ENCODE assay signal across 10 cellular contexts in the genomic region with DNA sequence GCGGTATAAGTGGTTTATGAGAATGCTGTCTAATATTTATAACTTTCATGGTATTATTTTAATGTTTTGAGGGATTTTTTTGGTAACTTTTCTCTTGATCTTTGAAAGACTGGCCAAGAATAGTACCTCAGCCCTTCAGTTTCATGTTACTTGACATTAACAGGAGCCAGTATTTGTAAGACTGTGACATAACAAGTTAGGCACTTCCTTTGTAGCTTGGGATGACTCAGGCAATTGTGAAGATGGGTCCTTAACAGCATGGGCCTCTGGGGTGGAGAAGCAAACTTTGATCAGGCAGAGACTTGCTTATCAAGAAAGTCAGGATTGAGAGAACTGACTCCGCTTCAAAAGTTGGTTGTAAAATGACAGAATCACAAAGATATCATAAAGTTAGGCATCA. TPM values are rescaled to one million over a fixed set of nuclear protein-coding genes. Genes with fewer than 3 reads are reported as not detected.
A peak's percentile ranks its signal among the peaks of the same experiment; 100 is the strongest.
DNase-seq lines count a peak whose midpoint lies in the region; ATAC-seq, FAIRE-seq and TF ChIP-seq lines count a peak whose summit lies in the region.
"Had no signal": no experiment of that assay in that cellular context is flagged by ENCODE, and none has a peak within 500 bp of the region (broad histone marks: within the 10 kb centered on the region; RNA-seq: fewer than 3 reads in every experiment).

No MANE protein-coding gene starts in this region.

- no TSS peak for BruUV-seq in endothelial cell of umbilical vein (replicated peaks; lab: Mats Ljungman, UMichigan)

- peak overlapping the region; percentile 22 for H3K9ac ChIP-seq in endothelial cell of umbilical vein (replicated peaks; ENCODE audit: extremely low read depth, insufficient read depth, low read length)

- H3K4me2 ChIP-seq in endothelial cell of umbilical vein (ENCODE audit: insufficient read depth, low read length), result peak overlapping the region; percentile 12

- H3K4me3 Mint-ChIP-seq in activated CD4-positive, alpha-beta T cell treated with anti-CD3 and anti-CD28 coated beads for 36 hours, result no peak overlapping the region

- no peaks in the 10 kb centered on the region for H3K36me3 Mint-ChIP-seq in activated CD4-positive, alpha-beta T cell treated with anti-CD3 and anti-CD28 coated beads for 36 hours (ENCODE audit: low read depth)

- no peaks in the 10 kb centered on the region for H3K9me1 ChIP-seq in endothelial cell of umbilical vein (replicated peaks; ENCODE audit: control insufficient read depth, extremely low read depth, insufficient read depth, low read length)

- no peaks in the 10 kb centered on the region for H3K79me2 ChIP-seq in endothelial cell of umbilical vein (ENCODE audit: control insufficient read depth, insufficient read depth, low read length)

- CTCF ChIA-PET in endothelial cell of umbilical vein (lab: Charles Lee), result interaction anchor here (1.9 to 3.5 kb wide), 2 partner anchors 9 to 538 kb away, joined by 6 to 11 read pairs; partner anchors contain the start of genes LRRC49 and THAP10
- CTCF ChIA-PET in activated CD4-positive, alpha-beta T cell treated with anti-CD3 and anti-CD28 coated beads for 36 hours (lab: Charles Lee), result no interaction called here

- no peak overlapping the region for H3K27ac Mint-ChIP-seq in activated CD4-positive, alpha-beta T cell treated with anti-CD3 and anti-CD28 coated beads for 36 hours

- peak overlapping the region; percentile 73 for H3K27ac ChIP-seq in endothelial cell of umbilical vein (ENCODE audit: insufficient read depth, low read depth, low read length)

- no peaks in the 10 kb centered on the region for H3K27me3 ChIP-seq in endothelial cell of umbilical vein (ENCODE audit: control insufficient read depth in 2 of 2, insufficient read depth in 2 of 2, low read length in 2 of 2)

- H3K4me1 Mint-ChIP-seq in activated CD4-positive, alpha-beta T cell treated with anti-CD3 and anti-CD28 coated beads for 36 hours, result no peaks in the 10 kb centered on the region

- POLR2A ChIA-PET in endothelial cell of umbilical vein (lab: Charles Lee), result no interaction called here
- POLR2A ChIA-PET in activated CD4-positive, alpha-beta T cell treated with anti-CD3 and anti-CD28 coated beads for 36 hours (lab: Charles Lee), result no interaction called here

- peaks cover 0 to 2% of the 10 kb centered on the region in 2 experiments for H3K36me3 ChIP-seq in endothelial cell of umbilical vein (ENCODE audit: control insufficient read depth in 2 of 2, extremely low read depth in 1 of 2, insufficient read depth in 2 of 2, low read length in 2 of 2)

- no peak for TF ChIP-seq POLR2A in endothelial cell of umbilical vein (IDR thresholded peaks at IDR 0.05; ENCODE audit: low read depth, low read length)

- DNase-seq in Daoy (ENCODE audit: low read depth), result peak; percentile 70
- DNase-seq in NCI-H226, result peak; percentile 75
- DNase-seq in endothelial cell of umbilical vein (ENCODE audit: low read depth, low spot score), result peak; percentile 68
- DNase-seq in non-pigmented ciliary epithelial cell (ENCODE audit: low read depth), result peak; percentile 82
- no peak for DNase-seq in D721Med (ENCODE audit: insufficient read length, low spot score)
- DNase-seq in NK-92 treated with Interleukin-12 subunit alpha and Interleukin-12 subunit beta, amount 100 ng/mL, for 24 hours (lab: John Stamatoyannopoulos, UW), result no peak
- no peak for DNase-seq in activated CD4-positive, alpha-beta T cell treated with anti-CD3 and anti-CD28 coated beads for 36 hours

- H3K9me3 ChIP-seq in endothelial cell of umbilical vein (replicated peaks; ENCODE audit: control insufficient read depth, insufficient read depth, low read length), result no peaks in the 10 kb centered on the region

- peaks cover 11% of the 10 kb centered on the region for H3K4me1 ChIP-seq in endothelial cell of umbilical vein (ENCODE audit: control insufficient read depth, extremely low read depth, insufficient read depth, low read length)

- dilution Hi-C loops in endothelial cell of umbilical vein (cut with MboI; ENCODE audit: extremely low pct_ligation_motif_present, low sequenced_read_pairs), result no loop called here

- intact Hi-C loops in endothelial cell of umbilical vein (cut with micrococcal nuclease), result no loop called here
- intact Hi-C loops in activated CD4-positive, alpha-beta T cell treated with anti-CD3 and anti-CD28 coated beads for 36 hours (cut with DNase I, micrococcal nuclease), result no loop called here

- peak; percentile 85 for FAIRE-seq in endothelial cell of umbilical vein (lab: Jason Lieb, UNC)
- FAIRE-seq in D721Med (lab: Jason Lieb, UNC), result no peak
- FAIRE-seq: colon, islet of Langerhans had no signal

- no peaks in the 10 kb centered on the region for H3K9me3 Mint-ChIP-seq in activated CD4-positive, alpha-beta T cell treated with anti-CD3 and anti-CD28 coated beads for 36 hours (ENCODE audit: low read depth)

- H2AFZ ChIP-seq in endothelial cell of umbilical vein (ENCODE audit: low read depth, low read length), result peak overlapping the region; percentile 77

- no peak overlapping the region for H3K4me3 ChIP-seq in endothelial cell of umbilical vein (replicated peaks in 1 of 3; ENCODE audit: insufficient read depth in 1 of 3, low read depth in 1 of 3, low read length in 3 of 3)

- H3K27me3 Mint-ChIP-seq in activated CD4-positive, alpha-beta T cell treated with anti-CD3 and anti-CD28 coated beads for 36 hours, result peaks cover 18% of the 10 kb centered on the region

- TF ChIP-seq CTCF in endothelial cell of umbilical vein (IDR thresholded peaks at IDR 0.05; ENCODE audit: extremely low read depth in 1 of 2, insufficient read depth in 1 of 2, low read depth in 1 of 2, low read length in 2 of 2) (no peak), D721Med (IDR thresholded peaks at IDR 0.05; ENCODE audit: insufficient read depth, missing control alignments) (no peak)

- no peaks in the 10 kb centered on the region for H4K20me1 ChIP-seq in endothelial cell of umbilical vein (replicated peaks; ENCODE audit: control insufficient read depth, extremely low read depth, insufficient read depth, low read length)

- ATAC-seq in HG03457 (IDR thresholded peaks at IDR 0.05; ENCODE audit: unreplicated experiment), result no peak
- ATAC-seq in activated CD4-positive, alpha-beta T cell treated with anti-CD3 and anti-CD28 coated beads for 36 hours, result no peak

TF ChIP-seq in endothelial cell of umbilical vein, 7 proteins besides CTCF, POLR2A, EP300 and RAD21:
- TF ChIP-seq, protein P1, sequence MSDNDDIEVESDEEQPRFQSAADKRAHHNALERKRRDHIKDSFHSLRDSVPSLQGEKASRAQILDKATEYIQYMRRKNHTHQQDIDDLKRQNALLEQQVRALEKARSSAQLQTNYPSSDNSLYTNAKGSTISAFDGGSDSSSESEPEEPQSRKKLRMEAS (IDR thresholded peaks at IDR 0.05; ENCODE audit: insufficient read depth, insufficient read length), result no peak
- TF ChIP-seq MYC (IDR thresholded peaks at IDR 0.05; ENCODE audit: low read depth, low read length) (no peak), POLR2AphosphoS5 (IDR thresholded peaks at IDR 0.05; ENCODE audit: insufficient read depth, low read depth, low read length) (no peak), EZH2 (IDR thresholded peaks at IDR 0.05; ENCODE audit: borderline replicate concordance, low read depth, low read length, severe bottlenecking) (no peak), GATA2 (IDR thresholded peaks at IDR 0.05; ENCODE audit: insufficient read depth, insufficient read length, low read depth, low read length) (no peak), JUN (IDR thresholded peaks at IDR 0.05; ENCODE audit: borderline replicate concordance, insufficient read depth, insufficient read length, low read depth) (peak; percentile 88), FOS (IDR thresholded peaks at IDR 0.05; ENCODE audit: borderline replicate concordance, insufficient read depth, low read length) (peak; percentile 89)

RNA-seq across cellular contexts. Expression of gene LRRC49, which starts 9.5 kb away (rescaled TPM):
- 13.7 and 21.6 TPM in 2 replicates for total RNA-seq in Daoy (2014; rRNA removed; shearing (Covaris generic))
- total RNA-seq in endothelial cell of umbilical vein, result 6.6 and 7.4 TPM in 2 replicates
- polyA plus RNA-seq in endothelial cell of umbilical vein, result 3.0 and 3.7 TPM in 2 replicates
- 3.8 and 3.9 TPM in 2 replicates for polyA plus RNA-seq in endothelial cell of umbilical vein (2011; cell fraction: cytosol; rRNA removed)
- polyA plus RNA-seq in endothelial cell of umbilical vein (2011; cell fraction: nucleus; rRNA removed), result 9.0 and 9.5 TPM in 2 replicates
- polyA plus RNA-seq in endothelial cell of umbilical vein (2012), result 4.2 and 5.4 TPM in 2 replicates
- polyA minus RNA-seq in endothelial cell of umbilical vein, result 10.7 and 16.1 TPM in 2 replicates
- 3.0 TPM for polyA minus RNA-seq in endothelial cell of umbilical vein (2011; cell fraction: cytosol; rRNA and poly(A)+ RNA removed)
- 54.5 and 62.8 TPM in 2 replicates for polyA minus RNA-seq in endothelial cell of umbilical vein (2011; cell fraction: nucleus; rRNA and poly(A)+ RNA removed)
- total RNA-seq in activated CD4-positive, alpha-beta T cell treated with anti-CD3 and anti-CD28 coated beads for 36 hours, result under 1 TPM; 0.14 to 0.62 TPM

RNA-seq across cellular contexts. Expression of gene THAP10, which starts 9.9 kb away (rescaled TPM):
- total RNA-seq in Daoy (2014; rRNA removed; shearing (Covaris generic)), result 7.6 and 9.6 TPM in 2 replicates
- total RNA-seq in endothelial cell of umbilical vein, result 2.7 and 4.0 TPM in 2 replicates
- 1.7 TPM in 2 replicates for polyA plus RNA-seq in endothelial cell of umbilical vein
- 2.3 and 2.4 TPM in 2 replicates for polyA plus RNA-seq in endothelial cell of umbilical vein (2011; cell fraction: cytosol; rRNA removed)
- polyA plus RNA-seq in endothelial cell of umbilical vein (2011; cell fraction: nucleus; rRNA removed), result 1.5 and 1.9 TPM in 2 replicates
- polyA plus RNA-seq in endothelial cell of umbilical vein (2012), result 2.0 and 2.7 TPM in 2 replicates
- polyA minus RNA-seq in endothelial cell of umbilical vein, result 0.74 and 0.78 TPM in 2 replicates
- 1.1 TPM for polyA minus RNA-seq in endothelial cell of umbilical vein (2011; cell fraction: cytosol; rRNA and poly(A)+ RNA removed)
- polyA minus RNA-seq in endothelial cell of umbilical vein (2011; cell fraction: nucleus; rRNA and poly(A)+ RNA removed), result 1.3 and 1.9 TPM in 2 replicates
- total RNA-seq in activated CD4-positive, alpha-beta T cell treated with anti-CD3 and anti-CD28 coated beads for 36 hours, result under 1 TPM; 0.12 to 0.27 TPM

RNA-seq across cellular contexts. Expression of gene LARP6, which starts 48.1 kb away (rescaled TPM):
- total RNA-seq in Daoy (2014; rRNA removed; shearing (Covaris generic)), result 8.2 and 42.2 TPM in 2 replicates
- 16.9 and 25.2 TPM in 2 replicates for total RNA-seq in endothelial cell of umbilical vein
- polyA plus RNA-seq in endothelial cell of umbilical vein, result 56.1 and 56.2 TPM in 2 replicates
- 29.0 and 35.2 TPM in 2 replicates for polyA plus RNA-seq in endothelial cell of umbilical vein (2011; cell fraction: cytosol; rRNA removed)
- 24.3 and 26.0 TPM in 2 replicates for polyA plus RNA-seq in endothelial cell of umbilical vein (2011; cell fraction: nucleus; rRNA removed)
- polyA plus RNA-seq in endothelial cell of umbilical vein (2012), result 43.5 and 47.5 TPM in 2 replicates
- polyA minus RNA-seq in endothelial cell of umbilical vein, result 47.4 and 56.0 TPM in 2 replicates
- 9.9 TPM for polyA minus RNA-seq in endothelial cell of umbilical vein (2011; cell fraction: cytosol; rRNA and poly(A)+ RNA removed)
- 21.9 and 32.1 TPM in 2 replicates for polyA minus RNA-seq in endothelial cell of umbilical vein (2011; cell fraction: nucleus; rRNA and poly(A)+ RNA removed)
- total RNA-seq in activated CD4-positive, alpha-beta T cell treated with anti-CD3 and anti-CD28 coated beads for 36 hours, result under 1 TPM in 1 of 2 experiments, not detected in 1; 0.14 TPM

Comparison
In these comparisons a context has a peak if more than half of its experiments do, and no peak if none do; other contexts are left out.
1. DNase-seq: peak in Daoy (single experiment), NCI-H226 (single experiment), endothelial cell of umbilical vein (single experiment) and non-pigmented ciliary epithelial cell (single experiment); none in D721Med (single experiment), NK-92 treated with Interleukin-12 subunit alpha and Interleukin-12 subunit beta, amount 100 ng/mL, for 24 hours (single experiment) and activated CD4-positive, alpha-beta T cell treated with anti-CD3 and anti-CD28 coated beads for 36 hours (single experiment).